Comparison of ENCODE assay signal across 6 cellular contexts in the genomic region with DNA sequence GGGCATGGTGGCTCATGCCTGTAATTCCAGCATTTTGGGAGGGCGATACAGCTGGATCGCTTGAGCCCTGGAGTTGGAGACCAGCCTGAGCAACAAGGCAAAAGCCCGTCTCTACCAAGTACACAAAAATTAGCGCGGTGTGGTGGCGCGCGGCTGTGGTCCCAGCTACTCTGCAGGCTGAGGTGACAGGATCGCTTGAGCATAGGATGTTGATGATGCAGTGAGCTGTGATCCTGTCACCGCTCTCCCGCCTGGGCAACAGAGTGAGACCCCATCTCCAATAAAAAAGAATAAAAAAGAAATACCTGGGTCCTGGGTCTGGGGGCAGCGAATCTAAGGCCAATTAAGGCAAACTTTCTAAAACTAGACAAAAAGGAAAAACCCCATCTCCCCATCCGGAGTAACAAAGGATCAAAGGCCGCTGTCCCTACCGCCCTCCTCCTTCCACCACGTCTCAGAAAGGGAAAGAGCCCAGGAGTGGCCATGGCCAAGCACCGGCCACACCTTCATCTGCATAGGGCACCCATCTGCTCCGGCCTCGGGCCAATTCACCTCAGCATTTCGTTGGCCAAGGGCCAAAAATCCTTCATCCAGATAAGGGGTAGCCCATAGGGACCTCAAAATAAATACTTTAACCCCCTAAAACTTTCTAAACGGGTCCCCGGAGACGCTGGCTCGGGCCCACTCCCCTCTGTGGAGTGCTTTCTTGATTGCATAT. TPM values are rescaled to one million over a fixed set of nuclear protein-coding genes. Genes with fewer than 3 reads are reported as not detected.
DNase-seq lines count a peak whose midpoint lies in the region; ATAC-seq and TF ChIP-seq lines count a peak whose summit lies in the region.

No MANE protein-coding gene starts in this region.

- POLR2A ChIA-PET in activated CD4-positive, alpha-beta memory T cell treated with anti-CD3 and anti-CD28 coated beads for 36 hours (lab: Charles Lee), result no interaction called here

- intact Hi-C loops in activated CD4-positive, alpha-beta memory T cell treated with anti-CD3 and anti-CD28 coated beads for 36 hours (cut with micrococcal nuclease), result loop anchor here (2.0 kb wide), 1 partner anchor 66 kb away; the partner anchor contains the start of gene ZNF816

- no peak overlapping the region for H4K8ac ChIP-seq in H9 (replicated peaks; ENCODE audit: insufficient read length, low read depth, low read length)

- peak; percentile 10 for DNase-seq in 8988T
- peak; percentile 40 for DNase-seq in H9
- no peak for DNase-seq in activated CD4-positive, alpha-beta memory T cell treated with anti-CD3 and anti-CD28 coated beads for 36 hours
- no peak for DNase-seq in kidney epithelial cell (ENCODE audit: low read depth)
- DNase-seq in activated effector memory CD4-positive, alpha-beta T cell treated with Interleukin-2 at 50 U/mL for 16 hours, result no peak

- H3K23ac ChIP-seq in H9 (ENCODE audit: insufficient read length, low read depth, low read length), result no peak overlapping the region

- H2BK12ac ChIP-seq in H9 (ENCODE audit: insufficient read length, low read depth, low read length), result no peak overlapping the region

- H2AFZ ChIP-seq in H9 (ENCODE audit: low read length), result no peak overlapping the region

- no peak overlapping the region for H2BK120ac ChIP-seq in H9 (ENCODE audit: low read depth, low read length, poor library complexity, severe bottlenecking)

- peak overlapping the region; percentile 49 for H3K4me3 ChIP-seq in kidney epithelial cell (ENCODE audit: low read depth, low read length)

- H3K36me3 ChIP-seq in kidney epithelial cell (ENCODE audit: control insufficient read depth, insufficient read depth, low read length), result no peaks in the 10 kb centered on the region

- ATAC-seq in GM19395 (IDR thresholded peaks at IDR 0.05; ENCODE audit: unreplicated experiment), result no peak

- no CpG with 5 or more reads among the region's 24 CpGs for WGBS in H9 (ENCODE audit: extremely low coverage, insufficient read length, low lambda C conversion rate)

- peak overlapping the region; percentile 97 to 99 (median 98); a peak in 5 of 7 replicates for H3K27ac Mint-ChIP-seq in H9
- H3K27ac Mint-ChIP-seq in activated CD4-positive, alpha-beta memory T cell treated with anti-CD3 and anti-CD28 coated beads for 36 hours, result peak overlapping the region; percentile 88

- CTCF ChIA-PET in activated CD4-positive, alpha-beta memory T cell treated with anti-CD3 and anti-CD28 coated beads for 36 hours (lab: Charles Lee), result no interaction called here

- no peak overlapping the region for H3K56ac ChIP-seq in H9 (ENCODE audit: insufficient read length, low read depth, low read length)

- H3K9ac ChIP-seq in H9 (ENCODE audit: extremely low read depth, insufficient read length, low read length), result peak overlapping the region; percentile 84

- H2BK15ac ChIP-seq in H9 (ENCODE audit: low read depth, low read length), result no peak overlapping the region

- H4K91ac ChIP-seq in H9 (ENCODE audit: insufficient read length, low read depth, low read length), result no peak overlapping the region

- no peak overlapping the region for H3K4ac ChIP-seq in H9 (ENCODE audit: low read depth, low read length)

- H3K36me3 Mint-ChIP-seq in H9 (ENCODE audit: insufficient read depth in 1 of 3, low read depth in 3 of 3), result peaks cover 20 to 35% (median 34%) of the 10 kb centered on the region in 3 experiments
- H3K36me3 Mint-ChIP-seq in activated CD4-positive, alpha-beta memory T cell treated with anti-CD3 and anti-CD28 coated beads for 36 hours, result peaks cover 16% of the 10 kb centered on the region

- H3K23me2 ChIP-seq in H9 (ENCODE audit: insufficient read length, low read depth, low read length, poor library complexity, severe bottlenecking), result peaks cover 5% of the 10 kb centered on the region

- no peak overlapping the region for H2BK5ac ChIP-seq in H9 (ENCODE audit: insufficient read length, low read length)

- peaks cover 2% of the 10 kb centered on the region; the same call in 1 of the 2 replicates for H3K4me1 ChIP-seq in H9 (ENCODE audit: insufficient read depth, low read length)

- 0 out of 2 replicates have a peak overlapping the region, but pooled peaks have one; percentile 87 for H3K14ac ChIP-seq in H9 (ENCODE audit: insufficient read depth, low read length)

- peaks cover 3% of the 10 kb centered on the region for H3K79me1 ChIP-seq in H9 (ENCODE audit: insufficient read depth, low read depth, low read length, poor library complexity, severe bottlenecking)

- H3K18ac ChIP-seq in H9 (ENCODE audit: insufficient read length, low read depth, low read length), result peak overlapping the region; percentile 10

- H3K4me1 Mint-ChIP-seq in H9, result peaks cover 17 to 19% of the 10 kb centered on the region in 2 experiments
- H3K4me1 Mint-ChIP-seq in activated CD4-positive, alpha-beta memory T cell treated with anti-CD3 and anti-CD28 coated beads for 36 hours (ENCODE audit: low read depth), result peaks cover 11% of the 10 kb centered on the region

- peak overlapping the region; percentile 94 to 95 for H3K4me3 Mint-ChIP-seq in H9
- peak overlapping the region; percentile 87 for H3K4me3 Mint-ChIP-seq in activated CD4-positive, alpha-beta memory T cell treated with anti-CD3 and anti-CD28 coated beads for 36 hours

- no peaks in the 10 kb centered on the region for H3K27me3 Mint-ChIP-seq in H9 (ENCODE audit: low read depth)
- no peaks in the 10 kb centered on the region for H3K27me3 Mint-ChIP-seq in activated CD4-positive, alpha-beta memory T cell treated with anti-CD3 and anti-CD28 coated beads for 36 hours

- H3K9me3 Mint-ChIP-seq in H9, result no peaks in the 10 kb centered on the region
- H3K9me3 Mint-ChIP-seq in activated CD4-positive, alpha-beta memory T cell treated with anti-CD3 and anti-CD28 coated beads for 36 hours, result no peaks in the 10 kb centered on the region

- no peak overlapping the region for H2BK20ac ChIP-seq in H9 (ENCODE audit: low read depth, low read length, poor library complexity, severe bottlenecking)

- no peak overlapping the region for H3T11ph ChIP-seq in H9 (ENCODE audit: low read length)

- peak overlapping the region; percentile 53 for H3K4me2 ChIP-seq in H9 (ENCODE audit: insufficient read depth, insufficient read length, low read length)

- H3K9me3 ChIP-seq in H9 (ENCODE audit: control insufficient read depth, low read depth, low read length), result no peaks in the 10 kb centered on the region

- H3K27me3 ChIP-seq in H9 (ENCODE audit: insufficient read depth, low read length) (no peaks in the 10 kb centered on the region), kidney epithelial cell (ENCODE audit: control insufficient read depth, insufficient read depth, low read length) (no peaks in the 10 kb centered on the region)

- peaks cover 7% of the 10 kb centered on the region; the same call in 1 of the 2 replicates for H3K79me2 ChIP-seq in H9 (ENCODE audit: insufficient read depth, low read length)

- H4K5ac ChIP-seq in H9 (ENCODE audit: insufficient read length, low read depth, low read length), result no peak overlapping the region

- TF ChIP-seq CTCF in H9 (conservative IDR thresholded peaks at IDR 0.05) (no peak), kidney epithelial cell (IDR thresholded peaks at IDR 0.05; ENCODE audit: insufficient read depth, low read length, poor library complexity, severe bottlenecking) (no peak)

- H2AK5ac ChIP-seq in H9 (ENCODE audit: insufficient read length, low read length), result no peak overlapping the region

- H4K20me1 ChIP-seq in H9 (ENCODE audit: control insufficient read depth, insufficient read depth, insufficient read length), result no peaks in the 10 kb centered on the region

- H3K27ac ChIP-seq in H9 (ENCODE audit: insufficient read length, low read depth, low read length), result no peak overlapping the region

RNA-seq across cellular contexts. Expression of gene ZNF320, which starts 0.8 kb away (rescaled TPM):
- total RNA-seq in H9 (2021), result 20.2 and 26.1 TPM in 2 replicates
- 1 to 10 TPM; 5.4 to 7.0 TPM for total RNA-seq in activated CD4-positive, alpha-beta memory T cell treated with anti-CD3 and anti-CD28 coated beads for 36 hours
- 16.9 and 24.2 TPM in 2 replicates for total RNA-seq in kidney epithelial cell

RNA-seq across cellular contexts. Expression of gene ZNF888, which starts 26.6 kb away (rescaled TPM):
- total RNA-seq in H9 (2021), result 12.1 and 13.4 TPM in 2 replicates
- 1 to 10 TPM; 5.0 to 6.3 TPM for total RNA-seq in activated CD4-positive, alpha-beta memory T cell treated with anti-CD3 and anti-CD28 coated beads for 36 hours
- 4.3 and 5.4 TPM in 2 replicates for total RNA-seq in kidney epithelial cell

RNA-seq across cellular contexts. Expression of gene ZNF468, which starts 39.2 kb away (rescaled TPM):
- total RNA-seq in H9 (2021) (34.0 and 34.7 TPM in 2 replicates), kidney epithelial cell (30.9 and 42.5 TPM in 2 replicates)
- 10 to 100 TPM in 1 of 2 experiments, 1 to 10 TPM in 1; 8.5 to 10.3 TPM for total RNA-seq in activated CD4-positive, alpha-beta memory T cell treated with anti-CD3 and anti-CD28 coated beads for 36 hours

Comparison
In these comparisons a context has a peak if more than half of its experiments do, and no peak if none do; other contexts are left out.
1. DNase-seq: peak in 8988T (single experiment) and H9 (single experiment); none in activated CD4-positive, alpha-beta memory T cell treated with anti-CD3 and anti-CD28 coated beads for 36 hours (single experiment), kidney epithelial cell (single experiment) and activated effector memory CD4-positive, alpha-beta T cell treated with Interleukin-2 at 50 U/mL for 16 hours (single experiment).